2 cellular contexts compared by ENCODE assay signal in genomic region chr15:66172339-66172980, GRCh38.
TF ChIP-seq lines count a peak whose summit lies in the region.

No MANE protein-coding gene starts in this region.

TF ChIP-seq in GM23338, 12 proteins besides CTCF, POLR2A, EP300 and RAD21:
- no peak for TF ChIP-seq EZH2phosphoT487 (IDR thresholded peaks at IDR 0.05; ENCODE audit: unreplicated experiment)
- no peak for TF ChIP-seq JUNB (IDR thresholded peaks at IDR 0.05; ENCODE audit: unreplicated experiment)
- TF ChIP-seq REST (IDR thresholded peaks at IDR 0.05; ENCODE audit: unreplicated experiment) = no peak
- no peak for TF ChIP-seq EZH2 (IDR thresholded peaks at IDR 0.05; ENCODE audit: low read depth, unreplicated experiment)
- TF ChIP-seq ZNF114 (CRISPR knock-in tag; IDR thresholded peaks at IDR 0.05) = no peak
- no peak for TF ChIP-seq STAT1 (IDR thresholded peaks at IDR 0.05; ENCODE audit: unreplicated experiment)
- TF ChIP-seq ZNF462 (CRISPR knock-in tag; IDR thresholded peaks at IDR 0.05) = no peak
- TF ChIP-seq ETS1 (IDR thresholded peaks at IDR 0.05) = no peak
- TF ChIP-seq ZNF331 (CRISPR knock-in tag; IDR thresholded peaks at IDR 0.05; ENCODE audit: low read depth) = no peak

TF ChIP-seq in H1, 55 proteins besides CTCF, POLR2A, EP300 and RAD21:
- TF ChIP-seq TEAD4 (IDR thresholded peaks at IDR 0.05; ENCODE audit: low read depth, low read length) (no peak), ATF3 (IDR thresholded peaks at IDR 0.05; ENCODE audit: insufficient read depth, low read depth, low read length) (no peak), E2F6 (IDR thresholded peaks at IDR 0.05) (no peak), EGR1 (IDR thresholded peaks at IDR 0.05; ENCODE audit: borderline replicate concordance, low read depth, low read length) (no peak), CBX5 (IDR thresholded peaks at IDR 0.05; ENCODE audit: low read depth, low read length) (no peak), BCL11A (IDR thresholded peaks at IDR 0.05; ENCODE audit: low read depth in 2 of 2, low read length in 2 of 2) (no peak), SAP30 (IDR thresholded peaks at IDR 0.05; ENCODE audit: insufficient read depth, insufficient replicate concordance, low read length) (no peak), CTBP2 (IDR thresholded peaks at IDR 0.05; ENCODE audit: borderline replicate concordance, insufficient read depth, insufficient read length, low read length) (no peak), PHF8 (conservative IDR thresholded peaks at IDR 0.05; ENCODE audit: low read depth, low read length) (no peak)
